In genomic region chr5:77192444-77193050, GRCh38 we compare ENCODE assay signal across 28 cellular contexts. TPM values are rescaled to one million over a fixed set of nuclear protein-coding genes. Genes with fewer than 3 reads are reported as not detected.
"Had no signal": no experiment of that assay in that cellular context is flagged by ENCODE, and none has a peak within 500 bp of the region (broad histone marks: within the 10 kb centered on the region; RNA-seq: fewer than 3 reads in every experiment).

No MANE protein-coding gene starts in this region.

- H3K4me2 ChIP-seq: smooth muscle cell had no signal

- DNase-seq: naive thymus-derived CD8-positive, alpha-beta T cell; nephron progenitor cell; nucleus accumbens; pancreas; psoas muscle; right cardiac atrium; spleen; stimulated activated CD4-positive, alpha-beta T cell treated with anti-CD3 and anti-CD28 coated beads, Interleukin-12 subunit alpha, Interleukin-12 subunit beta, amount 100 ng/mL, for 4 hours; stimulated activated CD4-positive, alpha-beta T cell treated with anti-CD3 and anti-CD28 coated beads, Interleukin-1b, Interleukin-23, amount 100 ng/mL, for 48 hours; stimulated activated CD4-positive, alpha-beta T cell treated with anti-CD3 and anti-CD28 coated beads, Interleukin-4, amount 100 ng/mL, for 1 hour; stimulated activated CD4-positive, alpha-beta T cell treated with anti-CD3 and anti-CD28 coated beads, Interleukin-4, amount 100 ng/mL, for 4 hours; stimulated activated CD8-positive, alpha-beta memory T cell treated with anti-CD3 and anti-CD28 coated beads, Interleukin-4, amount 100 ng/mL, for 48 hours; stimulated activated naive CD4-positive, alpha-beta T cell; stimulated activated naive CD8-positive, alpha-beta T cell treated with anti-CD3 and anti-CD28 coated beads, Interleukin-15, amount 100 ng/mL, for 72 hours; stimulated activated naive CD8-positive, alpha-beta T cell treated with anti-CD3 and anti-CD28 coated beads, Interleukin-15, Interleukin-2, amounts not matched to agents 100 U/mL and 50 U/mL, for 24 hours; substantia nigra; testis; tibial artery; transverse colon; upper lobe of right lung; uterus had no signal

- H3K4me1 ChIP-seq: psoas muscle, spleen, suprapubic skin, testis, tibial artery, transverse colon, upper lobe of right lung, uterus had no signal

- H3K27me3 ChIP-seq: pancreas, suprapubic skin, testis, tibial artery, transverse colon, upper lobe of right lung, uterus had no signal

- ATAC-seq: naive thymus-derived CD8-positive, alpha-beta T cell; natural killer cell treated with Interleukin-12 subunit alpha and Interleukin-12 subunit beta and Interleukin-15 and Interleukin-18, amount 100 ng/mL, for 72 hours; pancreas; psoas muscle; right cardiac atrium; sciatic nerve; stimulated activated memory B cell treated with anti-CD40 and anti-IgM and Interleukin-4, amounts not matched to agents 10 μg/mL and 1 μg/mL and 100 μg/mL, for 72 hours; stimulated activated naive CD8-positive, alpha-beta T cell treated with anti-CD3 and anti-CD28 coated beads, Interleukin-15, amount 100 ng/mL, for 72 hours; stimulated activated naive CD8-positive, alpha-beta T cell treated with anti-CD3 and anti-CD28 coated beads, Interleukin-15, Interleukin-2, amounts not matched to agents 100 U/mL and 50 U/mL, for 24 hours; upper lobe of right lung had no signal

- H3K36me3 ChIP-seq: neutrophil, pancreas, spleen, suprapubic skin, tibial artery, transverse colon, upper lobe of right lung, uterus had no signal

- FAIRE-seq: pancreas had no signal

- H3K9me3 ChIP-seq: neutrophil, pancreas, psoas muscle, suprapubic skin, testis, tibial artery, transverse colon, upper lobe of right lung, uterus had no signal

- H3K27ac ChIP-seq: neutrophil, pancreas, psoas muscle, skin epidermis, spleen, suprapubic skin, testis, tibial artery, transverse colon, upper lobe of right lung, uterus had no signal

- H3K4me3 ChIP-seq: pancreas, psoas muscle, skin epidermis, smooth muscle cell, spleen, suprapubic skin, testis, tibial artery, transverse colon, upper lobe of right lung, uterus had no signal

RNA-seq across cellular contexts. Expression of gene PDE8B, which starts 17.9 kb away (rescaled TPM):
- total RNA-seq: natural killer cell treated with Interleukin-12 subunit alpha and Interleukin-12 subunit beta and Interleukin-15 and Interleukin-18, amount 100 ng/mL, for 72 hours had no signal
